ENCODE assay signal across 1 cellular context in the genomic region with DNA sequence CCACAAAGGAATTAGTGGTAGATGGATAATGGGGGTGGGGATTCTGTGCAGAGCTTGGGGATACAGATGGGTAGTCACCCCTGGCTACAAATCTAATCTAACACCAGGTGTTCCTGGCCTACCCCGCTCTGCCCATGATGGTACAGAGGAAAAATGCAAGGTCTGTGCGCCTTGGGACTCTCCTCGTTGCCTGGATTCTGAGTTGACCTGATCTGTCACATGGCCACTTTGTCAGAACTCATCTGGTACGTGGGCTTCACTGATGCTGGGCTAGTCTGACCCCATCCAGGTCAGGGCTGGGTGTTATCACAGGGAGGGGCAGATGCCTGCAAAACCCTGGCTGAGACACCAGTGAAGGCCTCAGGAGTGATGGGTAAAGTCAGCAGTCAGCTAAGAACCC.
TF ChIP-seq lines count a peak whose summit lies in the region.

No MANE protein-coding gene starts in this region.

TF ChIP-seq in H1, 55 proteins besides CTCF, POLR2A, EP300 and RAD21:
- TF ChIP-seq SUZ12 (IDR thresholded peaks at IDR 0.05; ENCODE audit: low read length) (no peak), EZH2 (IDR thresholded peaks at IDR 0.05; ENCODE audit: low read depth, low read length, severe bottlenecking) (no peak), CREB1 (IDR thresholded peaks at IDR 0.05) (no peak), RNF2 (IDR thresholded peaks at IDR 0.05; ENCODE audit: borderline replicate concordance, low read depth, low read length, missing control alignments, poor library complexity, severe bottlenecking) (no peak), HDAC6 (IDR thresholded peaks at IDR 0.05; ENCODE audit: low read depth, low read length) (no peak), CEBPB (IDR thresholded peaks at IDR 0.05; ENCODE audit: low read depth, low read length) (no peak), KDM4A (IDR thresholded peaks at IDR 0.05; ENCODE audit: low read depth, low read length, severe bottlenecking) (no peak), SP4 (IDR thresholded peaks at IDR 0.05; ENCODE audit: low read length) (no peak), RXRA (IDR thresholded peaks at IDR 0.05; ENCODE audit: insufficient read depth, low read depth, low read length) (no peak), SIRT6 (IDR thresholded peaks at IDR 0.05; ENCODE audit: low read length) (no peak), CBX5 (IDR thresholded peaks at IDR 0.05; ENCODE audit: low read depth, low read length) (no peak), USF2 (IDR thresholded peaks at IDR 0.05; ENCODE audit: low read length) (no peak)
